ENCODE assay signal across 8 cellular contexts in the genomic region with DNA sequence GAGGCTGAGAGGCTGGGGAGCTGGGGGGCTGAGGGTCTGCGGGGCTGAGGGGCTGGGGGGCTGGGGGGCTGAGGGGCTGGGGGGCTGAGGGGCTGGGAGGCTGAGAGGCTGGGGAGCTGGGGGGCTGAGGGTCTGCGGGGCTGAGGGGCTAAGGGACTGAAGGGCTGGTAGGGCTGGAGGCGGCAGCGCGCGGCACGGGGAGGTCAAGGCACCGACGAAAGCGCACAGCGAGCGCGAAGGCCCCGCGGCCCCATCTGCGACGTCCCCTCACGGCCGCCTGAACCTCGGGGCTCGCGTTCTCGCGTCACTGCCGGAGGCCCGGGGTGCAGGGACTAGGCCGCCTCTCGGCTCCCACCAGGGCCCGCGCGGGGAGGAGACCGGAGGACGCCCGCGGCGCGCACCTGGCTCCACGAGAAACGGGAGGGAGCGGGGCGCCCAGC. TPM values are rescaled to one million over a fixed set of nuclear protein-coding genes. Genes with fewer than 3 reads are reported as not detected.
DNase-seq lines count a peak whose midpoint lies in the region; ATAC-seq, FAIRE-seq and TF ChIP-seq lines count a peak whose summit lies in the region.

No MANE protein-coding gene starts in this region.

- POLR2A ChIA-PET in WTC11 (lab: Charles Lee), result no interaction called here

- peaks cover 12 to 35% of the 10 kb centered on the region in 2 donors for H3K4me1 ChIP-seq in thyroid gland

- DNase-seq in WTC11 (ENCODE audit: low spot score), result no peak
- no peak for DNase-seq in immature natural killer cell
- DNase-seq in thyroid gland, result no peak
- DNase-seq in central memory CD4-positive, alpha-beta T cell, result no peak
- DNase-seq in KG1 (lab: John Stamatoyannopoulos, UW), result no peak
- DNase-seq in RCC 7860 (ENCODE audit: low spot score), result no peak

- ATAC-seq in GM18867 (IDR thresholded peaks at IDR 0.05; ENCODE audit: unreplicated experiment) (peak; percentile 25), HG02798 (IDR thresholded peaks at IDR 0.05; ENCODE audit: poor library complexity, unreplicated experiment) (peak; percentile 29), WTC11 (peak; percentile 3)

- no peaks in the 10 kb centered on the region for H3K9me3 ChIP-seq in thyroid gland

- no peaks in the 10 kb centered on the region for H3K27me3 ChIP-seq in thyroid gland

- peak overlapping the region; percentile 71 to 98 (median 79) for H3K4me3 ChIP-seq in thyroid gland (replicated peaks in 1 of 3)

- FAIRE-seq in RCC 7860 (lab: Jason Lieb, UNC), result no peak

- H3K27me3 Mint-ChIP-seq in WTC11 (ENCODE audit: low read depth), result no peaks in the 10 kb centered on the region
- peaks cover 1 to 4% (median 2%) of the 10 kb centered on the region in 3 donors for H3K27me3 Mint-ChIP-seq in immature natural killer cell (ENCODE audit: low read depth in 3 of 3)

- no peak overlapping the region for H3K27ac Mint-ChIP-seq in WTC11
- peak overlapping the region in 2 of 6 donors; percentile 78 to 87 for H3K27ac Mint-ChIP-seq in immature natural killer cell

- intact Hi-C loops in thyroid gland (cut with DNase I), result loop anchor here (10.0 kb wide), 1 partner anchor 49 kb away; a partner anchor contains a TSS

- peak overlapping the region in 2 of 3 donors; percentile 58 to 79 for H3K27ac ChIP-seq in thyroid gland

- H3K36me3 Mint-ChIP-seq in WTC11 (peaks cover 6% of the 10 kb centered on the region), immature natural killer cell (no peaks in the 10 kb centered on the region)

- CTCF ChIA-PET in WTC11 (lab: Charles Lee), result interaction anchor here (0.6 kb wide), 1 partner anchor 45 kb away, joined by 6 read pairs; no protein-coding TSS in a partner anchor

- WGBS in thyroid gland, 2 donors, result 0% methylated on average over 2 of the region's 41 CpGs; no CpG with 5 or more reads in 1 of the 2 donors

- no peak for TF ChIP-seq CTCF in WTC11 (IDR thresholded peaks at IDR 0.05)
- no peak for TF ChIP-seq CTCF in thyroid gland (IDR thresholded peaks at IDR 0.05)

- TF ChIP-seq POLR2A in thyroid gland (IDR thresholded peaks at IDR 0.05), result no peak

- peaks cover 11% of the 10 kb centered on the region for H3K4me1 Mint-ChIP-seq in WTC11
- H3K4me1 Mint-ChIP-seq in immature natural killer cell, result peaks cover 27 to 31% of the 10 kb centered on the region in 2 donors

- H3K4me3 Mint-ChIP-seq in WTC11, result peak overlapping the region; percentile 78
- peak overlapping the region; percentile 13 to 87 (median 78) for H3K4me3 Mint-ChIP-seq in immature natural killer cell

- H3K9me3 Mint-ChIP-seq in WTC11, result no peaks in the 10 kb centered on the region
- no peaks in the 10 kb centered on the region for H3K9me3 Mint-ChIP-seq in immature natural killer cell

- H3K36me3 ChIP-seq in thyroid gland, result peaks cover 12 to 14% of the 10 kb centered on the region in 2 donors

TF ChIP-seq in WTC11, 78 proteins besides CTCF, POLR2A, EP300 and RAD21:
- no peak for TF ChIP-seq ZNF416 (CRISPR knock-in tag; IDR thresholded peaks at IDR 0.05)
- TF ChIP-seq, protein P1, sequence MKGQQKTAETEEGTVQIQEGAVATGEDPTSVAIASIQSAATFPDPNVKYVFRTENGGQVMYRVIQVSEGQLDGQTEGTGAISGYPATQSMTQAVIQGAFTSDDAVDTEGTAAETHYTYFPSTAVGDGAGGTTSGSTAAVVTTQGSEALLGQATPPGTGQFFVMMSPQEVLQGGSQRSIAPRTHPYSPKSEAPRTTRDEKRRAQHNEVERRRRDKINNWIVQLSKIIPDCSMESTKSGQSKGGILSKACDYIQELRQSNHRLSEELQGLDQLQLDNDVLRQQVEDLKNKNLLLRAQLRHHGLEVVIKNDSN (CRISPR knock-in tag; IDR thresholded peaks at IDR 0.05), result peak; percentile 3; the same call in 1 of the 2 replicates
- TF ChIP-seq JUN (CRISPR knock-in tag; IDR thresholded peaks at IDR 0.05), result peak; percentile 65; the same call in 1 of the 2 replicates

RNA-seq across cellular contexts. Expression of a gene that starts 0.4 kb away (rescaled TPM):
- total RNA-seq in WTC11 (2021) (144 to 170 TPM (median 160 TPM) in 3 replicates), thyroid gland (100 to 1,000 TPM in 2 of 4 donors, 10 to 100 TPM in 2; 68.9 to 116 (median 94.7) TPM)
- polyA plus RNA-seq in immature natural killer cell, result 10 to 100 TPM; 62.1 to 68.8 (median 67.5) TPM

RNA-seq across cellular contexts. Expression of a gene that starts 0.5 kb away (rescaled TPM):
- 10.3 to 14.4 TPM (median 12.3 TPM) in 3 replicates for total RNA-seq in WTC11 (2021)
- 10 to 100 TPM in 2 of 3 donors, 1 to 10 TPM in 1; 9.2 to 23.7 (median 10.5) TPM for polyA plus RNA-seq in immature natural killer cell
- 10 to 100 TPM; 16.7 to 37.3 (median 24.3) TPM for total RNA-seq in thyroid gland

RNA-seq across cellular contexts. Expression of a gene that starts 7.0 kb away (rescaled TPM):
- total RNA-seq in WTC11 (2021) (0.18 to 0.22 TPM (median 0.21 TPM) in 3 replicates), thyroid gland (1 to 10 TPM in 2 of 4 donors, under 1 TPM in 2; 0.11 to 1.4 (median 0.68) TPM)
- under 1 TPM in 1 of 3 donors, not detected in 2; 0.08 TPM for polyA plus RNA-seq in immature natural killer cell

RNA-seq across cellular contexts. Expression of a gene that starts 15.7 kb away (rescaled TPM):
- total RNA-seq in WTC11 (2021), result 42.5 to 51.5 TPM (median 43.6 TPM) in 3 replicates
- 10 to 100 TPM; 17.3 to 25.4 (median 18.9) TPM for polyA plus RNA-seq in immature natural killer cell
- total RNA-seq in thyroid gland, result 10 to 100 TPM; 24.0 to 41.4 (median 28.0) TPM

RNA-seq across cellular contexts. Expression of a gene that starts 16.4 kb away (rescaled TPM):
- 25.1 to 42.2 TPM (median 30.7 TPM) in 3 replicates for total RNA-seq in WTC11 (2021)
- polyA plus RNA-seq in immature natural killer cell, result 1 to 10 TPM; 1.4 to 7.0 (median 4.6) TPM
- 10 to 100 TPM; 31.6 to 51.2 (median 42.1) TPM for total RNA-seq in thyroid gland
